In genomic region chr12:62882696-62883095, GRCh38 we compare ENCODE assay signal across 17 cellular contexts. TPM values are rescaled to one million over a fixed set of nuclear protein-coding genes. Genes with fewer than 3 reads are reported as not detected.
A peak's percentile ranks its signal among the peaks of the same experiment; 100 is the strongest.
DNase-seq lines count a peak whose midpoint lies in the region; ATAC-seq and TF ChIP-seq lines count a peak whose summit lies in the region.
"Had no signal": no experiment of that assay in that cellular context is flagged by ENCODE, and none has a peak within 500 bp of the region (broad histone marks: within the 10 kb centered on the region; RNA-seq: fewer than 3 reads in every experiment).

No MANE protein-coding gene starts in this region.

- H3K27me3 Mint-ChIP-seq in progenitor cell of endocrine pancreas: no peaks in the 10 kb centered on the region

- no peak overlapping the region for H3K27ac Mint-ChIP-seq in progenitor cell of endocrine pancreas
- H3K27ac Mint-ChIP-seq: CD8-positive, alpha-beta memory T cell; IgD-negative memory B cell had no signal

- ATAC-seq in GM18868 (IDR thresholded peaks at IDR 0.05; ENCODE audit: unreplicated experiment): peak; percentile 51
- peak; percentile 57 for ATAC-seq in GM21529 (IDR thresholded peaks at IDR 0.05; ENCODE audit: unreplicated experiment)

- no peaks in the 10 kb centered on the region for H3K9me3 Mint-ChIP-seq in progenitor cell of endocrine pancreas (ENCODE audit: low read depth)

- H3K36me3 Mint-ChIP-seq in progenitor cell of endocrine pancreas (ENCODE audit: insufficient read depth): peaks cover 7% of the 10 kb centered on the region
- H3K36me3 Mint-ChIP-seq: CD8-positive, alpha-beta memory T cell had no signal

- H3K4me1 Mint-ChIP-seq in progenitor cell of endocrine pancreas (ENCODE audit: low read depth): no peaks in the 10 kb centered on the region
- H3K4me1 Mint-ChIP-seq: CD8-positive, alpha-beta memory T cell had no signal

- no peak for TF ChIP-seq CTCF in progenitor cell of endocrine pancreas (IDR thresholded peaks at IDR 0.05; ENCODE audit: unreplicated experiment)

- no peak overlapping the region for H3K4me3 Mint-ChIP-seq in progenitor cell of endocrine pancreas (ENCODE audit: low read depth)
- H3K4me3 Mint-ChIP-seq: CD8-positive, alpha-beta memory T cell; IgD-negative memory B cell had no signal

- DNase-seq in NAMALWA (ENCODE audit: low spot score): peak; percentile 69
- peak; percentile 36 for DNase-seq in fibroblast of peridontal ligament (ENCODE audit: extremely low read depth)
- DNase-seq in AML-193 (lab: John Stamatoyannopoulos, UW): no peak
- DNase-seq in progenitor cell of endocrine pancreas (ENCODE audit: low spot score, unreplicated experiment): no peak
- no peak for DNase-seq in DMS79 (lab: John Stamatoyannopoulos, UW)
- DNase-seq: BE2C; CD8-positive, alpha-beta memory T cell; H7; NCI-H1048; NCI-H1694; NCI-H446 treated with DMSO at 0.1 percent for 48 hours; NCI-H82; OCI-M1; T1000 had no signal

RNA-seq across cellular contexts. Expression of gene PPM1H, which starts 52.3 kb away (rescaled TPM):
- total RNA-seq in progenitor cell of endocrine pancreas: 24.9 and 25.4 TPM in 2 replicates

Comparison
In these comparisons a context has a peak if more than half of its experiments do, and no peak if none do; other contexts are left out.
1. DNase-seq: peak in NAMALWA (single experiment) and fibroblast of peridontal ligament (single experiment); none in AML-193 (0 of 2), progenitor cell of endocrine pancreas (single experiment) and DMS79 (single experiment).